In the genomic region with DNA sequence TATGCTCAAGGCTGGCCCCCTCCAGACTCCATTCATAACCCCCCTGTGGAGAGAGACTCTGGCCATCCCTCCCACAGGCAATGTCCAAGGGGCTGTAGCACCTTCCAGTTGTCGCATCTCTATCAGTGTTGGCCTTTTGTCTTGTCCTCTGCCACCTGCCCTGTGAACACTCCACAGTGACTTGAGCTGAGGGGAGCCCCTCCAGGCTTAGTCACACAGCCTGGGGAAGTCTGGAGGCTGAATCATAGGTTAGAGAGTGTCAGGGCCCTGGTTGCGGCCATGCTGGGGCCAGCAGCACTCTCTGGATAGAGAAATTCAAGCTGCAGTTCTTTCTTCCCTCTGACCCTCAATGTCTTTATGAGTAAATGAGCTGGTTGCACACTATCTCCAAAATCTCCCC, we compare ENCODE assay signal across 1 cellular context.
TF ChIP-seq lines count a peak whose summit lies in the region.

No MANE protein-coding gene starts in this region.

TF ChIP-seq in IMR-90, 13 proteins besides CTCF, POLR2A, EP300 and RAD21:
- TF ChIP-seq MAFK (IDR thresholded peaks at IDR 0.05; ENCODE audit: low read depth, low read length), result no peak
